ENCODE assay signal across 8 cellular contexts in the genomic region with DNA sequence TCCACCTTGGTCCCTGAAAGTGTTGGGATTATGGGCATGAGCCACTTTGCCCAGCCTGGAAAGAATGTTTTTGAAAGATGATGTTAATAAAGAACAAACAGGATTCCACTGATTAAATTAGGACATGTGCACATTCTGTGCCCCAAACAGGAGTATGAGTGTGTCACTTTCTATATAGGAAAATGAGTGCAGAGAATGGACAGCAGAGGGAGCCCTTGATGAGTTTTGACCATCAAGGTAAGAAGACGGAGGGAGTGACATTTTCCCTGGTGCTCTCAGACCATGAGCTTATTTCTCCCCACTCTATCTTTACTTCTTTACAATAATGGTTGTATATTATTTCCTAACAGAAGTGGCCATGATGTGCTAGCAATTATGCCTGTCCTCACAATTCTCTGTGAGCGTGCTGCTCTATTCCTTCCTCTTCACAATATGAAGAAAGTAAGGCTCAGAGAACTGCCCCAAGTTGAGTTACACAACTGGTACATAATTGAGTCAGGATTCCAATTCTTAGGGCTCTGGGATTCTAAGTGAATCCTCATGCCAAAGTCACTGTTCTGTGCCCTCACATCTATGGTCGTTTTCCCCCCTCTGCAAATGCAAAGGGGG. TPM values are rescaled to one million over a fixed set of nuclear protein-coding genes. Genes with fewer than 3 reads are reported as not detected.
DNase-seq lines count a peak whose midpoint lies in the region; ATAC-seq and TF ChIP-seq lines count a peak whose summit lies in the region.

No MANE protein-coding gene starts in this region.

- no peaks in the 10 kb centered on the region for H4K20me1 ChIP-seq in GM23248 (ENCODE audit: insufficient read depth)

- H3K4me1 Mint-ChIP-seq in MCF 10A (ENCODE audit: insufficient read depth, unreplicated experiment), result peaks cover 6% of the 10 kb centered on the region

- BruUV-seq in MCF 10A (replicated peaks; lab: Mats Ljungman, UMichigan), result no TSS peak

- no peaks in the 10 kb centered on the region for H3K27me3 ChIP-seq in GM23248 (replicated peaks; ENCODE audit: insufficient read depth)

- peak overlapping the region; percentile 2 for H3K4me2 ChIP-seq in GM23248 (ENCODE audit: unreplicated experiment)

- H3K4me3 Mint-ChIP-seq in MCF 10A (ENCODE audit: unreplicated experiment), result no peak overlapping the region

- H3K9me3 Mint-ChIP-seq in MCF 10A (ENCODE audit: unreplicated experiment), result no peaks in the 10 kb centered on the region

- WGBS in GM23248 (ENCODE audit: low coverage in 1 of 2, low lambda C conversion rate in 2 of 2, missing lambda C conversion rate in 2 of 2), 2 experiments, result 65 to 67% methylated on average over 3 of the region's 3 CpGs

- no peaks in the 10 kb centered on the region for H3K79me2 ChIP-seq in GM23248 (ENCODE audit: insufficient read depth)

- H3F3A ChIP-seq in GM23248 (ENCODE audit: insufficient read depth), result peaks cover 11% of the 10 kb centered on the region; the same call in 1 of the 2 replicates

- H3K9me3 ChIP-seq in GM23248 (ENCODE audit: low read depth), result no peaks in the 10 kb centered on the region
- H3K9me3 ChIP-seq in SK-N-MC (ENCODE audit: low read depth, low read length), result no peaks in the 10 kb centered on the region

- no peaks in the 10 kb centered on the region for H3K9me2 ChIP-seq in GM23248 (ENCODE audit: insufficient read depth)

- H3K4me3 ChIP-seq in GM23248, result no peak overlapping the region
- H3K4me3 ChIP-seq in SK-N-MC, result no peak overlapping the region

- H3K27ac Mint-ChIP-seq in MCF 10A (ENCODE audit: low read depth, unreplicated experiment), result no peak overlapping the region

- in situ Hi-C loops in GM23248 (cut with MboI), result loop anchor here (5.0 kb wide), 1 partner anchor 148 kb away; no protein-coding TSS in a partner anchor

- peak; percentile 62 for TF ChIP-seq CTCF in MCF 10A (IDR thresholded peaks at IDR 0.05; ENCODE audit: unreplicated experiment)

- no peak overlapping the region for H2AFZ ChIP-seq in GM23248

- H3K4me1 ChIP-seq in GM23248 (ENCODE audit: insufficient read depth), result peaks cover 16% of the 10 kb centered on the region

- intact Hi-C loops in MCF 10A (cut with micrococcal nuclease), result loop anchor here (1.0 to 5.0 kb wide), 2 partner anchors 147 to 163 kb away; no protein-coding TSS in a partner anchor

- peak; percentile 66 for DNase-seq in Daoy (ENCODE audit: low read depth)
- DNase-seq in GM23248, result peak; percentile 84
- peak; percentile 67 for DNase-seq in NCI-H1105 treated with DMSO at 0.1 percent for 48 hours (lab: John Stamatoyannopoulos, UW)
- peak; percentile 66 for DNase-seq in SK-N-MC (ENCODE audit: low read depth, low spot score)
- peak; percentile 82 for DNase-seq in MCF 10A (ENCODE audit: unreplicated experiment)
- peak; percentile 86 for DNase-seq in inferior parietal cortex (ENCODE audit: extremely low spot score)
- peak; percentile 48 to 58 for DNase-seq in stimulated activated CD4-positive, alpha-beta T cell treated with anti-CD3 and anti-CD28 coated beads, Interleukin-2, amount 100 ng/mL, for 24 hours

- H3K27me3 Mint-ChIP-seq in MCF 10A (ENCODE audit: insufficient read depth, unreplicated experiment), result no peaks in the 10 kb centered on the region

- H3K27ac ChIP-seq in GM23248, result no peak overlapping the region
- no peak overlapping the region for H3K27ac ChIP-seq in SK-N-MC

- no peak overlapping the region for H3K9ac ChIP-seq in GM23248
- H3K9ac ChIP-seq in SK-N-MC (ENCODE audit: insufficient read length), result no peak overlapping the region

- no peak for ATAC-seq in HG02970 (IDR thresholded peaks at IDR 0.05; ENCODE audit: low FRiP score, unreplicated experiment)

- POLR2A ChIA-PET in MCF 10A (lab: Yijun Ruan, JAX), result interaction anchor here (0.6 to 2.6 kb wide), 5 partner anchors 12 to 927 kb away, joined by 3 to 26 read pairs (median 3); no protein-coding TSS in a partner anchor

- peaks cover 7% of the 10 kb centered on the region for H3K36me3 Mint-ChIP-seq in MCF 10A (ENCODE audit: insufficient read depth, unreplicated experiment)

- H3K36me3 ChIP-seq in GM23248 (ENCODE audit: low read depth) (no peaks in the 10 kb centered on the region), SK-N-MC (ENCODE audit: insufficient read depth, low read length) (peaks cover 4% of the 10 kb centered on the region; the same call in 1 of the 2 replicates)

- CTCF ChIA-PET in MCF 10A (lab: Yijun Ruan, JAX), result interaction anchor here (0.6 to 13.5 kb wide), 36 partner anchors 9 to 993 kb away, joined by 3 to 673 read pairs (median 5); no protein-coding TSS in a partner anchor

RNA-seq across cellular contexts. Expression of gene RPL37A, which starts 20.6 kb away (rescaled TPM):
- total RNA-seq in Daoy (2014; rRNA removed; shearing (Covaris generic)), result 2,086 and 2,609 TPM in 2 replicates
- total RNA-seq in GM23248 (2014; rRNA removed; shearing (Covaris generic)), result 979 and 1,006 TPM in 2 replicates
- polyA plus RNA-seq in GM23248 (2016; fragmentation: Nextera tagmentation; extraction: Ambion mirVana), result 1,627 and 1,708 TPM in 2 replicates
- 4,349 and 4,745 TPM in 2 replicates for total RNA-seq in MCF 10A (2022)
